In genomic region chr12:109301643-109302176, GRCh38 we compare ENCODE assay signal across 2 cellular contexts.
TF ChIP-seq lines count a peak whose summit lies in the region.

No MANE protein-coding gene starts in this region.

TF ChIP-seq in A549, 52 proteins besides CTCF, POLR2A, EP300 and RAD21:
- peak; percentile 88 for TF ChIP-seq ZFP36 (IDR thresholded peaks at IDR 0.05; ENCODE audit: borderline replicate concordance, partially characterized antibody)
- no peak for TF ChIP-seq E2F6 (IDR thresholded peaks at IDR 0.05; ENCODE audit: borderline replicate concordance, low read depth)

TF ChIP-seq in H1, 55 proteins besides CTCF, POLR2A, EP300 and RAD21:
- TF ChIP-seq YY1 (IDR thresholded peaks at IDR 0.05; ENCODE audit: low read depth, low read length): no peak
- TF ChIP-seq CEBPB (IDR thresholded peaks at IDR 0.05; ENCODE audit: low read depth, low read length): no peak
TF ChIP-seq in H1: peak in this region for 0.
